8 cellular contexts compared by ENCODE assay signal in genomic region chr11:10857604-10858504, GRCh38. TPM values are rescaled to one million over a fixed set of nuclear protein-coding genes. Genes with fewer than 3 reads are reported as not detected.
A peak's percentile ranks its signal among the peaks of the same experiment; 100 is the strongest.
DNase-seq lines count a peak whose midpoint lies in the region; ATAC-seq and TF ChIP-seq lines count a peak whose summit lies in the region.

ZBED5 (minus strand) TSS chr11:10858053; CDS start chr11:10854945, 3,108 bp downstream.

- H3K4me1 Mint-ChIP-seq in GM23338 = peaks cover 18% of the 10 kb centered on the region
- peaks cover 20 to 73% (median 60%) of the 10 kb centered on the region in 7 donors for H3K4me1 Mint-ChIP-seq in naive thymus-derived CD4-positive, alpha-beta T cell
- peaks cover 17 to 43% of the 10 kb centered on the region in 2 donors for H3K4me1 Mint-ChIP-seq in stimulated activated naive B cell treated with anti-CD40 and anti-IgM and Interleukin-4, amounts not matched to agents 10 μg/mL and 1 μg/mL and 100 μg/mL, for 72 hours

- peaks cover 8% of the 10 kb centered on the region; the same call in 1 of the 2 replicates for H3F3A ChIP-seq in GM23338 (replicated peaks; ENCODE audit: low read depth)

- H3K27ac Mint-ChIP-seq in GM23338 = peak within 1 kb of the TSS; percentile 98
- peak within 1 kb of the TSS; percentile 98 to 100 (median 100) for H3K27ac Mint-ChIP-seq in naive thymus-derived CD4-positive, alpha-beta T cell
- H3K27ac Mint-ChIP-seq in stimulated activated naive B cell treated with anti-CD40 and anti-IgM and Interleukin-4, amounts not matched to agents 10 μg/mL and 1 μg/mL and 100 μg/mL, for 72 hours = peak within 1 kb of the TSS; percentile 98

- no peaks in the 10 kb centered on the region for H3K9me2 ChIP-seq in GM23338 (ENCODE audit: insufficient read depth)

- ATAC-seq in GM23338 = peak; percentile 94
- ATAC-seq in naive thymus-derived CD4-positive, alpha-beta T cell = peak; percentile 94
- ATAC-seq in stimulated activated naive B cell treated with anti-CD40 and anti-IgM and Interleukin-4, amounts not matched to agents 10 μg/mL and 1 μg/mL and 100 μg/mL, for 72 hours (replicated peaks) = peak; percentile 90 to 93

- CTCF ChIA-PET in naive thymus-derived CD4-positive, alpha-beta T cell (lab: Charles Lee) = interaction anchor here (0.5 to 2.1 kb wide), 7 partner anchors 21 to 110 kb away, joined by 3 to 8 read pairs (median 4); partner anchors contain the start of gene EIF4G2

- peak within 1 kb of the TSS; percentile 85 for H2AFZ ChIP-seq in GM23338

- H4K20me1 ChIP-seq in GM23338 (replicated peaks; ENCODE audit: insufficient read depth) = peaks cover under 1% of the 10 kb centered on the region; the same call in 1 of the 2 replicates

- no peaks in the 10 kb centered on the region for H3K9me3 ChIP-seq in naive thymus-derived CD4-positive, alpha-beta T cell (ENCODE audit: control insufficient read depth in 2 of 3, low read length in 3 of 3)

- POLR2A ChIA-PET in naive thymus-derived CD4-positive, alpha-beta T cell (lab: Charles Lee) = interaction anchor here (0.6 to 9.6 kb wide), 38 partner anchors 9 to 1577 kb away, joined by 3 to 416 read pairs (median 4); partner anchors contain the start of genes AMPD3, CTR9, EIF4G2 and USP47

- peak within 1 kb of the TSS; percentile 100 for H3K4me3 Mint-ChIP-seq in GM23338
- peak within 1 kb of the TSS; percentile 94 to 100 (median 99) for H3K4me3 Mint-ChIP-seq in naive thymus-derived CD4-positive, alpha-beta T cell
- H3K4me3 Mint-ChIP-seq in stimulated activated naive B cell treated with anti-CD40 and anti-IgM and Interleukin-4, amounts not matched to agents 10 μg/mL and 1 μg/mL and 100 μg/mL, for 72 hours = peak within 1 kb of the TSS; percentile 95 to 98

- H3K36me3 Mint-ChIP-seq in GM23338 (ENCODE audit: low read depth) = peaks cover 36% of the 10 kb centered on the region
- peaks cover 14 to 29% (median 21%) of the 10 kb centered on the region in 5 donors for H3K36me3 Mint-ChIP-seq in naive thymus-derived CD4-positive, alpha-beta T cell
- peaks cover 20 to 37% of the 10 kb centered on the region in 2 donors for H3K36me3 Mint-ChIP-seq in stimulated activated naive B cell treated with anti-CD40 and anti-IgM and Interleukin-4, amounts not matched to agents 10 μg/mL and 1 μg/mL and 100 μg/mL, for 72 hours

- H3K4me1 ChIP-seq in GM23338 (ENCODE audit: insufficient read depth) = peaks cover 22% of the 10 kb centered on the region
- H3K4me1 ChIP-seq in naive thymus-derived CD4-positive, alpha-beta T cell (ENCODE audit: control insufficient read depth in 2 of 2, insufficient read depth in 2 of 2, low read length in 2 of 2) = peaks cover 5 to 9% of the 10 kb centered on the region in 2 donors

- H3K9me3 Mint-ChIP-seq in GM23338 = no peaks in the 10 kb centered on the region
- H3K9me3 Mint-ChIP-seq in naive thymus-derived CD4-positive, alpha-beta T cell = peaks cover 0 to 8% (median 0%) of the 10 kb centered on the region in 11 donors
- no peaks in the 10 kb centered on the region for H3K9me3 Mint-ChIP-seq in stimulated activated naive B cell treated with anti-CD40 and anti-IgM and Interleukin-4, amounts not matched to agents 10 μg/mL and 1 μg/mL and 100 μg/mL, for 72 hours

- no peaks in the 10 kb centered on the region for H3K27me3 ChIP-seq in GM23338 (ENCODE audit: insufficient read depth)
- no peaks in the 10 kb centered on the region for H3K27me3 ChIP-seq in naive thymus-derived CD4-positive, alpha-beta T cell (ENCODE audit: control insufficient read depth in 2 of 2, insufficient read depth in 2 of 2, low read length in 2 of 2)

- peaks cover 33% of the 10 kb centered on the region for H3K36me3 ChIP-seq in GM23338 (ENCODE audit: insufficient read depth)
- H3K36me3 ChIP-seq in naive thymus-derived CD4-positive, alpha-beta T cell (ENCODE audit: control insufficient read depth in 2 of 3, insufficient read depth in 3 of 3, low read length in 3 of 3) = peaks cover 15 to 26% (median 21%) of the 10 kb centered on the region in 3 experiments

- intact Hi-C loops in naive thymus-derived CD4-positive, alpha-beta T cell (cut with micrococcal nuclease) = loop anchor here (1.0 to 10.0 kb wide), 15 partner anchors 20 to 1398 kb away; partner anchors contain the start of genes ADM (in 2 of the 2), AMPD3 (in 2 of the 2), CTR9 (in 2 of the 2) and EIF4G2 (in 2 of the 2)

- H3K27me3 Mint-ChIP-seq in GM23338 (ENCODE audit: insufficient read depth, low read depth, poor library complexity) = peaks cover 8% of the 10 kb centered on the region
- peaks cover 0 to 2% (median 0%) of the 10 kb centered on the region in 5 donors for H3K27me3 Mint-ChIP-seq in naive thymus-derived CD4-positive, alpha-beta T cell
- H3K27me3 Mint-ChIP-seq in stimulated activated naive B cell treated with anti-CD40 and anti-IgM and Interleukin-4, amounts not matched to agents 10 μg/mL and 1 μg/mL and 100 μg/mL, for 72 hours = no peaks in the 10 kb centered on the region

- no peak for TF ChIP-seq CTCF in GM23338 (conservative IDR thresholded peaks at IDR 0.05; ENCODE audit: low read depth in 2 of 2)

- peak within 1 kb of the TSS; percentile 97 for H3K27ac ChIP-seq in GM23338 (ENCODE audit: low read depth)
- peak within 1 kb of the TSS; percentile 91 for H3K27ac ChIP-seq in naive thymus-derived CD4-positive, alpha-beta T cell (ENCODE audit: low read depth, low read length)

- H3K4me3 ChIP-seq in GM23338 = peak within 1 kb of the TSS; percentile 97
- peak within 1 kb of the TSS; percentile 91 for H3K4me3 ChIP-seq in naive thymus-derived CD4-positive, alpha-beta T cell (ENCODE audit: low read length)

- H3K4me2 ChIP-seq in GM23338 = peak within 1 kb of the TSS; percentile 84

- peaks cover 46% of the 10 kb centered on the region for H3K79me2 ChIP-seq in GM23338 (replicated peaks; ENCODE audit: insufficient read depth)

- peak; percentile 98 for DNase-seq in Daoy (ENCODE audit: low read depth)
- DNase-seq in GM23338 (ENCODE audit: low spot score) = peak; percentile 99
- peak; percentile 99 for DNase-seq in LHCN-M2 (ENCODE audit: low read depth)
- peak; percentile 93 for DNase-seq in RPMI8226
- peak; percentile 84 to 92 for DNase-seq in activated T-helper 1 cell treated with anti-CD3 and anti-CD28 coated beads, Interleukin-2, amount 50 U/mL, for 16 hours (ENCODE audit: low read depth in 1 of 2, low spot score in 1 of 2)
- DNase-seq in fibroblast of gingiva (ENCODE audit: low read depth) = peak; percentile 97
- DNase-seq in naive thymus-derived CD4-positive, alpha-beta T cell = peak; percentile 93 to 97 (median 96)
- DNase-seq in stimulated activated naive B cell treated with anti-CD40 and anti-IgM and Interleukin-4, amounts not matched to agents 10 μg/mL and 1 μg/mL and 100 μg/mL, for 72 hours = peak; percentile 97

TF ChIP-seq in GM23338, 12 proteins besides CTCF, POLR2A, EP300 and RAD21 (continues in another document):
- TF ChIP-seq JUNB (IDR thresholded peaks at IDR 0.05; ENCODE audit: unreplicated experiment) = no peak
- no peak for TF ChIP-seq ZNF331 (CRISPR knock-in tag; IDR thresholded peaks at IDR 0.05; ENCODE audit: low read depth)
- TF ChIP-seq, protein P1, sequence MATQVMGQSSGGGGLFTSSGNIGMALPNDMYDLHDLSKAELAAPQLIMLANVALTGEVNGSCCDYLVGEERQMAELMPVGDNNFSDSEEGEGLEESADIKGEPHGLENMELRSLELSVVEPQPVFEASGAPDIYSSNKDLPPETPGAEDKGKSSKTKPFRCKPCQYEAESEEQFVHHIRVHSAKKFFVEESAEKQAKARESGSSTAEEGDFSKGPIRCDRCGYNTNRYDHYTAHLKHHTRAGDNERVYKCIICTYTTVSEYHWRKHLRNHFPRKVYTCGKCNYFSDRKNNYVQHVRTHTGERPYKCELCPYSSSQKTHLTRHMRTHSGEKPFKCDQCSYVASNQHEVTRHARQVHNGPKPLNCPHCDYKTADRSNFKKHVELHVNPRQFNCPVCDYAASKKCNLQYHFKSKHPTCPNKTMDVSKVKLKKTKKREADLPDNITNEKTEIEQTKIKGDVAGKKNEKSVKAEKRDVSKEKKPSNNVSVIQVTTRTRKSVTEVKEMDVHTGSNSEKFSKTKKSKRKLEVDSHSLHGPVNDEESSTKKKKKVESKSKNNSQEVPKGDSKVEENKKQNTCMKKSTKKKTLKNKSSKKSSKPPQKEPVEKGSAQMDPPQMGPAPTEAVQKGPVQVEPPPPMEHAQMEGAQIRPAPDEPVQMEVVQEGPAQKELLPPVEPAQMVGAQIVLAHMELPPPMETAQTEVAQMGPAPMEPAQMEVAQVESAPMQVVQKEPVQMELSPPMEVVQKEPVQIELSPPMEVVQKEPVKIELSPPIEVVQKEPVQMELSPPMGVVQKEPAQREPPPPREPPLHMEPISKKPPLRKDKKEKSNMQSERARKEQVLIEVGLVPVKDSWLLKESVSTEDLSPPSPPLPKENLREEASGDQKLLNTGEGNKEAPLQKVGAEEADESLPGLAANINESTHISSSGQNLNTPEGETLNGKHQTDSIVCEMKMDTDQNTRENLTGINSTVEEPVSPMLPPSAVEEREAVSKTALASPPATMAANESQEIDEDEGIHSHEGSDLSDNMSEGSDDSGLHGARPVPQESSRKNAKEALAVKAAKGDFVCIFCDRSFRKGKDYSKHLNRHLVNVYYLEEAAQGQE (IDR thresholded peaks at IDR 0.05; ENCODE audit: unreplicated experiment) = no peak
- no peak for TF ChIP-seq EZH2 (IDR thresholded peaks at IDR 0.05; ENCODE audit: low read depth, unreplicated experiment)

RNA-seq across cellular contexts. Expression of gene ZBED5, which starts in this region (rescaled TPM):
- 30.5 and 35.5 TPM in 2 replicates for total RNA-seq in Daoy (2014; rRNA removed; shearing (Covaris generic))
- 53.9 and 54.1 TPM in 2 replicates for total RNA-seq in GM23338 (2014; rRNA removed; shearing (Covaris generic))
- polyA plus RNA-seq in GM23338 (2016; fragmentation: Nextera tagmentation; extraction: Ambion mirVana) = 56.1 and 56.3 TPM in 2 replicates
- 31.0 and 47.2 TPM in 2 replicates for total RNA-seq in LHCN-M2 (2014; rRNA removed)
- 10.6 TPM for polyA plus RNA-seq in LHCN-M2 (2012)
- total RNA-seq in naive thymus-derived CD4-positive, alpha-beta T cell = 100 to 1,000 TPM in 2 of 5 experiments, 10 to 100 TPM in 3; 56.7 to 146 (median 94.0) TPM
- polyA plus RNA-seq in naive thymus-derived CD4-positive, alpha-beta T cell = 10 to 100 TPM; 18.3 to 19.6 TPM

Comparison
In these comparisons a context has a peak if more than half of its experiments do, and no peak if none do; other contexts are left out.
1. Peak in every context shown above with its lines: DNase-seq, ATAC-seq, H3K4me3 ChIP-seq and H3K27ac ChIP-seq.